26 cellular contexts compared by ENCODE assay signal in genomic region chr7:158410720-158411119, GRCh38.
A peak's percentile ranks its signal among the peaks of the same experiment; 100 is the strongest.
DNase-seq lines count a peak whose midpoint lies in the region; ATAC-seq, FAIRE-seq and TF ChIP-seq lines count a peak whose summit lies in the region.
"Had no signal": no experiment of that assay in that cellular context is flagged by ENCODE, and none has a peak within 500 bp of the region (broad histone marks: within the 10 kb centered on the region; RNA-seq: fewer than 3 reads in every experiment).

No MANE protein-coding gene starts in this region.

- H4K20me1 ChIP-seq in HepG2 (ENCODE audit: insufficient read depth, low read length): peaks cover 75% of the 10 kb centered on the region

- BruUV-seq in HepG2 (replicated peaks; lab: Mats Ljungman, UMichigan): no TSS peak

- no peaks in the 10 kb centered on the region for H3K27me3 Mint-ChIP-seq in natural killer cell treated with Interleukin-12 subunit alpha and Interleukin-12 subunit beta and Interleukin-15 and Interleukin-18, amount 100 ng/mL, for 72 hours
- no peaks in the 10 kb centered on the region for H3K27me3 Mint-ChIP-seq in natural killer cell (ENCODE audit: low read depth in 2 of 2)
- H3K27me3 Mint-ChIP-seq: CD4-positive, CD25-positive, alpha-beta regulatory T cell had no signal

- H3K4me3 ChIP-seq in HepG2 (replicated peaks in 1 of 3; ENCODE audit: insufficient read depth in 1 of 3, low read depth in 2 of 3, low read length in 3 of 3) (no peak overlapping the region), upper lobe of right lung (no peak overlapping the region), HAP-1 (no peak overlapping the region)

- H3K79me2 ChIP-seq in HepG2 (ENCODE audit: insufficient read depth, low read length): no peaks in the 10 kb centered on the region

- no peak for TF ChIP-seq RAD21 in HepG2 (CRISPR knock-in tag; IDR thresholded peaks at IDR 0.05)

- peak; percentile 55 to 61 for ATAC-seq in natural killer cell treated with Interleukin-12 subunit alpha and Interleukin-12 subunit beta and Interleukin-15 and Interleukin-18, amount 100 ng/mL, for 72 hours
- ATAC-seq in natural killer cell (no peak), HepG2 (peak; percentile 37; the same call in 2 of the 3 replicates), upper lobe of right lung (peak; percentile 56), HG02938 (IDR thresholded peaks at IDR 0.05; ENCODE audit: unreplicated experiment) (no peak)

- no peaks in the 10 kb centered on the region for H3K4me1 Mint-ChIP-seq in natural killer cell treated with Interleukin-12 subunit alpha and Interleukin-12 subunit beta and Interleukin-15 and Interleukin-18, amount 100 ng/mL, for 72 hours (ENCODE audit: low read depth in 2 of 2)
- no peaks in the 10 kb centered on the region for H3K4me1 Mint-ChIP-seq in natural killer cell
- H3K4me1 Mint-ChIP-seq: CD4-positive, CD25-positive, alpha-beta regulatory T cell had no signal

- no peak overlapping the region for H3K4me2 ChIP-seq in HepG2 (ENCODE audit: low read depth, low read length)

- TF ChIP-seq POLR2A in HepG2 (IDR thresholded peaks at IDR 0.05; ENCODE audit: insufficient read depth in 1 of 2, low read depth in 2 of 2, low read length in 2 of 2): no peak

- no peak overlapping the region for H3K27ac Mint-ChIP-seq in natural killer cell treated with Interleukin-12 subunit alpha and Interleukin-12 subunit beta and Interleukin-15 and Interleukin-18, amount 100 ng/mL, for 72 hours
- H3K27ac Mint-ChIP-seq in natural killer cell: no peak overlapping the region
- H3K27ac Mint-ChIP-seq: CD4-positive, CD25-positive, alpha-beta regulatory T cell; IgD-negative memory B cell had no signal

- H3K36me3 ChIP-seq in HepG2 (replicated peaks in 1 of 2; ENCODE audit: control insufficient read depth in 1 of 2, insufficient read depth in 2 of 2, low read length in 2 of 2) (no peaks in the 10 kb centered on the region; a peak in 1 of 5 replicates), upper lobe of right lung (no peaks in the 10 kb centered on the region), HAP-1 (replicated peaks) (no peaks in the 10 kb centered on the region)
- H3K36me3 ChIP-seq: BE2C had no signal

- CTCF ChIA-PET in HepG2 (lab: Yijun Ruan, JAX; ENCODE audit: low intra/inter-chr PET ratio, low total read pairs): no interaction called here

- in situ Hi-C loops in HepG2 (cut with HindIII; ENCODE audit: extremely low pct_ligation_motif_present, low pct_unique_long_range_greater_than_20kb): no loop called here
- in situ Hi-C loops in HAP-1 (cut with MboI; ENCODE audit: low sequenced_read_pairs): no loop called here

- FAIRE-seq in HepG2 (lab: Jason Lieb, UNC) (no peak), urothelium cell line (lab: Jason Lieb, UNC) (no peak)
- FAIRE-seq: A204.1, H54, HTR-8/SVneo, RCC 7860 had no signal

- TF ChIP-seq CTCF in natural killer cell (IDR thresholded peaks at IDR 0.05) (no peak), HepG2 (CRISPR knock-in tag; IDR thresholded peaks at IDR 0.05) (no peak), upper lobe of right lung (IDR thresholded peaks at IDR 0.05) (no peak)

- no peak overlapping the region for H3K9ac ChIP-seq in HepG2 (ENCODE audit: insufficient read depth, low read depth, low read length)

- H3K4me1 ChIP-seq in HepG2 (ENCODE audit: insufficient read depth, low read length) (no peaks in the 10 kb centered on the region), upper lobe of right lung (no peaks in the 10 kb centered on the region), HAP-1 (no peaks in the 10 kb centered on the region)
- H3K4me1 ChIP-seq: BE2C had no signal

- no peak overlapping the region for H3K27ac ChIP-seq in HepG2 (ENCODE audit: extremely low read length, insufficient read depth, low read length)
- no peak overlapping the region for H3K27ac ChIP-seq in upper lobe of right lung
- H3K27ac ChIP-seq: HL-60 had no signal

- H3K9me3 Mint-ChIP-seq in natural killer cell treated with Interleukin-12 subunit alpha and Interleukin-12 subunit beta and Interleukin-15 and Interleukin-18, amount 100 ng/mL, for 72 hours: no peaks in the 10 kb centered on the region
- H3K9me3 Mint-ChIP-seq in natural killer cell: no peaks in the 10 kb centered on the region

- H3K27me3 ChIP-seq in HepG2 (ENCODE audit: control insufficient read depth in 1 of 2, insufficient read depth in 2 of 2, low read length in 2 of 2) (0 out of 5 replicates have a peak, but pooled peaks cover 0 to 1% of the 10 kb centered on the region in 2 experiments), upper lobe of right lung (no peaks in the 10 kb centered on the region), HAP-1 (ENCODE audit: low read depth) (no peaks in the 10 kb centered on the region)
- H3K27me3 ChIP-seq: BE2C had no signal

- intact Hi-C loops in natural killer cell (cut with micrococcal nuclease) (no loop called here), HepG2 (cut with micrococcal nuclease; ENCODE audit: unreplicated experiment) (no loop called here), posterior vena cava (cut with DNase I) (no loop called here), upper lobe of right lung (cut with DNase I) (no loop called here)

- POLR2A ChIA-PET in HepG2 (lab: Yijun Ruan, JAX): no interaction called here

- H3K9me3 ChIP-seq in HepG2 (ENCODE audit: low read length): no peaks in the 10 kb centered on the region
- no peaks in the 10 kb centered on the region for H3K9me3 ChIP-seq in upper lobe of right lung
- H3K9me3 ChIP-seq in HAP-1: no peaks in the 10 kb centered on the region
- H3K9me3 ChIP-seq: BE2C had no signal

- TF ChIP-seq EP300 in HepG2 (IDR thresholded peaks at IDR 0.05; ENCODE audit: low read depth in 2 of 2, low read length in 2 of 2) (no peak), HepG2 (CRISPR knock-in tag; IDR thresholded peaks at IDR 0.05; ENCODE audit: borderline replicate concordance) (no peak)

- no peaks in the 10 kb centered on the region for H3K36me3 Mint-ChIP-seq in natural killer cell treated with Interleukin-12 subunit alpha and Interleukin-12 subunit beta and Interleukin-15 and Interleukin-18, amount 100 ng/mL, for 72 hours
- no peaks in the 10 kb centered on the region for H3K36me3 Mint-ChIP-seq in natural killer cell
- H3K36me3 Mint-ChIP-seq: CD4-positive, CD25-positive, alpha-beta regulatory T cell; IgD-negative memory B cell had no signal

- DNase-seq in natural killer cell treated with Interleukin-12 subunit alpha and Interleukin-12 subunit beta and Interleukin-15 and Interleukin-18, amount 100 ng/mL, for 72 hours (ENCODE audit: low spot score): no peak
- DNase-seq in natural killer cell (no peak), HepG2 (ENCODE audit: low spot score) (no peak), posterior vena cava (ENCODE audit: low spot score) (peak; percentile 65), upper lobe of right lung (peak; percentile 60), HAP-1 (ENCODE audit: low spot score in 2 of 2) (no peak), urothelium cell line (ENCODE audit: low spot score) (no peak)
- DNase-seq: BE2C; CD4-positive, CD25-positive, alpha-beta regulatory T cell; COR-L47; DMS 273 treated with DMSO at 0.1 percent for 48 hours; DND-41; Kasumi-1; MM.1S; NCI-H1092 treated with DMSO at 0.1 percent for 48 hours; NCI-H2081 treated with DMSO at 0.1 percent for 48 hours; NCI-H446 treated with DMSO at 0.1 percent for 48 hours; NK-92 treated with Interleukin-12 subunit alpha and Interleukin-12 subunit beta, amount 100 ng/mL, for 24 hours; SHP77 had no signal

- 76% methylated on average over 12 of the region's 12 CpGs for WGBS in HepG2 (ENCODE audit: low lambda C conversion rate)

- H2AFZ ChIP-seq in HepG2 (ENCODE audit: low read length): no peak overlapping the region

- no peak overlapping the region for H3K4me3 Mint-ChIP-seq in natural killer cell treated with Interleukin-12 subunit alpha and Interleukin-12 subunit beta and Interleukin-15 and Interleukin-18, amount 100 ng/mL, for 72 hours
- no peak overlapping the region for H3K4me3 Mint-ChIP-seq in natural killer cell
- H3K4me3 Mint-ChIP-seq: CD4-positive, CD25-positive, alpha-beta regulatory T cell; IgD-negative memory B cell had no signal

TF ChIP-seq in HepG2, 621 proteins besides CTCF, POLR2A, EP300 and RAD21 (continues in another document):
- TF ChIP-seq ERF (CRISPR knock-in tag; IDR thresholded peaks at IDR 0.05): no peak
- no peak for TF ChIP-seq ZNF496 (CRISPR knock-in tag; IDR thresholded peaks at IDR 0.05; ENCODE audit: insufficient replicate concordance)
- no peak for TF ChIP-seq IRF9 (CRISPR knock-in tag; IDR thresholded peaks at IDR 0.05; ENCODE audit: borderline replicate concordance)
- no peak for TF ChIP-seq ZNF615 (CRISPR knock-in tag; IDR thresholded peaks at IDR 0.05; ENCODE audit: borderline replicate concordance)
- no peak for TF ChIP-seq CEBPZ (IDR thresholded peaks at IDR 0.05; ENCODE audit: low read length)

Comparison
In these comparisons a context has a peak if more than half of its experiments do, and no peak if none do; other contexts are left out.
1. ATAC-seq: peak in natural killer cell treated with Interleukin-12 subunit alpha and Interleukin-12 subunit beta and Interleukin-15 and Interleukin-18, amount 100 ng/mL, for 72 hours (2 of 2), HepG2 (single experiment) and upper lobe of right lung (single experiment); none in natural killer cell (0 of 3) and HG02938 (single experiment).
2. DNase-seq: peak in posterior vena cava (single experiment) and upper lobe of right lung (single experiment); none in natural killer cell treated with Interleukin-12 subunit alpha and Interleukin-12 subunit beta and Interleukin-15 and Interleukin-18, amount 100 ng/mL, for 72 hours (single experiment), natural killer cell (single experiment), HepG2 (single experiment), HAP-1 (0 of 2) and urothelium cell line (single experiment).